Comparison of ENCODE assay signal across 7 cellular contexts in the genomic region with DNA sequence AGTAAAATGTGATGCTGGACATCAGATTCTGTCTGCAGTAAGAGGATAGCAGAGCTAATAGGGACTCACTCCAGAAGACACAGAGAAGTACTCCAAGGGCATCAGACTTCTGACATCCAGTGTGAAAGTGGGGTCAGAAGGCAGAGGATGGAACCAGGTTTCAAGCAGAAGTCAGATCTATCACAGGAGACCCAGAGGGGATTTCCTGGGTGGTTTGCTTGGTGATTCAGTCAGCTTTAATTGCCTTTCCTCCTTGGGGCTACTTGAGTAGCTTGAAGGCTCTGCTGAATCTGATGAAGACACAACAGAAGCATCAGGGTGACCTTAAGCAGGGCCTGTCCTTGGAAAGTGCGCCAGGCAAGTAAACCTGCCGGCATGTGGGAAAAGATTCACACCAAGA.
DNase-seq lines count a peak whose midpoint lies in the region; ATAC-seq lines count a peak whose summit lies in the region.

No MANE protein-coding gene starts in this region.

- no peak overlapping the region for H2BK120ac ChIP-seq in mesenchymal stem cell (ENCODE audit: low read depth, low read length)

- H3K27ac Mint-ChIP-seq in T-helper 2 cell treated with Interferon-gamma antibody and Interleukin-4, amounts not matched to agents 5 μg/mL and 100 μg/mL, for 36 hours, result peak overlapping the region; percentile 43

- H3K27me3 ChIP-seq in mesenchymal stem cell (ENCODE audit: control insufficient read depth in 1 of 2, insufficient read depth in 1 of 2, low read length in 2 of 2), result no peaks in the 10 kb centered on the region

- H2BK15ac ChIP-seq in mesenchymal stem cell (ENCODE audit: low read depth, poor library complexity, severe bottlenecking), result no peak overlapping the region

- no peak overlapping the region for H3K4ac ChIP-seq in mesenchymal stem cell (ENCODE audit: low read depth in 1 of 2, low read length in 2 of 2)

- no peaks in the 10 kb centered on the region for H3K9me3 ChIP-seq in mesenchymal stem cell (ENCODE audit: control insufficient read depth, low read length)

- H2BK5ac ChIP-seq in mesenchymal stem cell (ENCODE audit: low read depth, low read length, poor library complexity, severe bottlenecking), result no peak overlapping the region

- no peak overlapping the region for H4K91ac ChIP-seq in mesenchymal stem cell (ENCODE audit: low read length)

- peak; percentile 63 for DNase-seq in T-helper 2 cell treated with Interferon-gamma antibody and Interleukin-4, amounts not matched to agents 5 μg/mL and 100 μg/mL, for 36 hours (ENCODE audit: low spot score)
- peak; percentile 28 for DNase-seq in stimulated activated CD4-positive, alpha-beta T cell treated with anti-CD3 and anti-CD28 coated beads, Interleukin-2, amount 100 ng/mL, for 4 hours (ENCODE audit: low read depth)
- DNase-seq in RKO (ENCODE audit: low spot score) (no peak), mesenchymal stem cell (no peak)

- H3K36me3 Mint-ChIP-seq in T-helper 2 cell treated with Interferon-gamma antibody and Interleukin-4, amounts not matched to agents 5 μg/mL and 100 μg/mL, for 36 hours (ENCODE audit: low read depth), result no peaks in the 10 kb centered on the region

- H3K9me3 Mint-ChIP-seq in T-helper 2 cell treated with Interferon-gamma antibody and Interleukin-4, amounts not matched to agents 5 μg/mL and 100 μg/mL, for 36 hours, result no peaks in the 10 kb centered on the region

- H3K9ac ChIP-seq in mesenchymal stem cell (ENCODE audit: low read length), result no peak overlapping the region

- no peak overlapping the region for H3K4me3 ChIP-seq in mesenchymal stem cell (ENCODE audit: insufficient read depth in 1 of 2, low read depth in 1 of 2, low read length in 2 of 2)

- no peaks in the 10 kb centered on the region for H3K4me1 ChIP-seq in mesenchymal stem cell (ENCODE audit: control insufficient read depth, insufficient read depth, low read depth, low read length)

- no peak overlapping the region for H2BK12ac ChIP-seq in mesenchymal stem cell (ENCODE audit: low read length in 2 of 2)

- no peak overlapping the region for H3K27ac ChIP-seq in mesenchymal stem cell (ENCODE audit: low read length, poor library complexity, severe bottlenecking)

- no peaks in the 10 kb centered on the region for H3K79me1 ChIP-seq in mesenchymal stem cell (replicated peaks; ENCODE audit: low read length, poor library complexity, severe bottlenecking)

- no peak overlapping the region for H4K8ac ChIP-seq in mesenchymal stem cell (ENCODE audit: low read length)

- H3K4me1 Mint-ChIP-seq in T-helper 2 cell treated with Interferon-gamma antibody and Interleukin-4, amounts not matched to agents 5 μg/mL and 100 μg/mL, for 36 hours (ENCODE audit: low read depth), result peaks cover 40% of the 10 kb centered on the region

- no peak overlapping the region for H3K23ac ChIP-seq in mesenchymal stem cell (ENCODE audit: low read length in 2 of 2)

- H2AFZ ChIP-seq in mesenchymal stem cell (ENCODE audit: low read depth, low read length), result no peak overlapping the region

- H3K14ac ChIP-seq in mesenchymal stem cell (ENCODE audit: low read length in 2 of 2), result no peak overlapping the region

- ATAC-seq in GM18861 (IDR thresholded peaks at IDR 0.05; ENCODE audit: unreplicated experiment), result peak; percentile 83
- ATAC-seq in GM21825 (IDR thresholded peaks at IDR 0.05; ENCODE audit: unreplicated experiment), result peak; percentile 65
- no peak for ATAC-seq in GM19324 (IDR thresholded peaks at IDR 0.05; ENCODE audit: low FRiP score, unreplicated experiment)

- H3K27me3 Mint-ChIP-seq in T-helper 2 cell treated with Interferon-gamma antibody and Interleukin-4, amounts not matched to agents 5 μg/mL and 100 μg/mL, for 36 hours (ENCODE audit: low read depth), result no peaks in the 10 kb centered on the region

- H3K4me3 Mint-ChIP-seq in T-helper 2 cell treated with Interferon-gamma antibody and Interleukin-4, amounts not matched to agents 5 μg/mL and 100 μg/mL, for 36 hours, result no peak overlapping the region

- H2AK5ac ChIP-seq in mesenchymal stem cell (ENCODE audit: low read length, severe bottlenecking), result no peak overlapping the region

- 96% methylated on average over 2 of the region's 2 CpGs for WGBS in mesenchymal stem cell

- H3K36me3 ChIP-seq in mesenchymal stem cell (ENCODE audit: control insufficient read depth in 1 of 2, insufficient read depth in 2 of 2, low read depth in 1 of 2, low read length in 2 of 2), result no peaks in the 10 kb centered on the region

- no peak overlapping the region for H3K4me2 ChIP-seq in mesenchymal stem cell (ENCODE audit: low read length, poor library complexity, severe bottlenecking)

- no peak overlapping the region for H3K18ac ChIP-seq in mesenchymal stem cell (ENCODE audit: low read depth in 1 of 2, low read length in 2 of 2)

Comparison
In these comparisons a context has a peak if more than half of its experiments do, and no peak if none do; other contexts are left out.
1. DNase-seq: peak in T-helper 2 cell treated with Interferon-gamma antibody and Interleukin-4, amounts not matched to agents 5 μg/mL and 100 μg/mL, for 36 hours (single experiment) and stimulated activated CD4-positive, alpha-beta T cell treated with anti-CD3 and anti-CD28 coated beads, Interleukin-2, amount 100 ng/mL, for 4 hours (single experiment); none in RKO (single experiment) and mesenchymal stem cell (single experiment).